Comparison of ENCODE assay signal across 39 cellular contexts in genomic region chr1:245436407-245436806, GRCh38.
"Had no signal": no experiment of that assay in that cellular context is flagged by ENCODE, and none has a peak within 500 bp of the region (broad histone marks: within the 10 kb centered on the region; RNA-seq: fewer than 3 reads in every experiment).

No MANE protein-coding gene starts in this region.

- H3K4me3 Mint-ChIP-seq: activated naive CD4-positive, alpha-beta T cell treated with anti-CD3 and anti-CD28 coated beads for 36 hours; activated naive CD4-positive, alpha-beta T cell treated with anti-CD3 and anti-CD28 coated beads, Interleukin-2, amount 10 ng/mL, durations not matched to agents 7 days and 5 days; activated naive CD4-positive, alpha-beta T cell treated with anti-CD3 and anti-CD28 coated beads, Interleukin-2, amount 50 U/mL, for 24 hours; activated naive CD8-positive, alpha-beta T cell; activated naive CD8-positive, alpha-beta T cell treated with anti-CD3 and anti-CD28 coated beads for 36 hours; activated naive CD8-positive, alpha-beta T cell treated with anti-CD3 and anti-CD28 coated beads, Interleukin-2, amount 10 ng/mL, durations not matched to agents 7 days and 5 days; activated naive CD8-positive, alpha-beta T cell treated with anti-CD3 and anti-CD28 coated beads, Interleukin-2, amount 50 U/mL, for 24 hours; activated T-cell treated with anti-CD3 and anti-CD28 coated beads, Interleukin-2, amount 50 U/mL, for 24 hours; activated T-cell treated with anti-CD3 and anti-CD28 coated beads, Interleukin-2, amount 50 U/mL, for 4 hours; activated T-cell treated with anti-CD3 and anti-CD28 coated beads, Interleukin-2, amount 50 U/mL, for 72 hours; activated T-helper 1 cell treated with anti-CD3 and anti-CD28 coated beads, Interleukin-12 subunit alpha, Interleukin-12 subunit beta, Interleukin-2, Interleukin-4 antibody, amounts not matched to agents 30 ng/mL and 10 ng/mL and 1 ng/mL, durations not matched to agents 14 hours and 24 hours and 36 hours; activated T-helper 17 cell treated with anti-CD3 and anti-CD28 coated beads, Interleukin-2, amount 50 U/mL, for 72 hours; brain; central memory CD8-positive, alpha-beta T cell had no signal

- H3K27me3 Mint-ChIP-seq: activated naive CD4-positive, alpha-beta T cell treated with anti-CD3 and anti-CD28 coated beads, Interleukin-2, amount 10 ng/mL, durations not matched to agents 7 days and 5 days had no signal

- H3K27me3 ChIP-seq: ascending aorta, body of pancreas, brain microvascular endothelial cell, breast epithelium, cardiac muscle cell had no signal

- H3K36me3 ChIP-seq: adrenal gland, ascending aorta, brain microvascular endothelial cell, breast epithelium had no signal

- H3K9me3 Mint-ChIP-seq: activated naive CD4-positive, alpha-beta T cell treated with anti-CD3 and anti-CD28 coated beads for 36 hours; activated naive CD4-positive, alpha-beta T cell treated with anti-CD3 and anti-CD28 coated beads, Interleukin-2, amount 10 ng/mL, durations not matched to agents 7 days and 5 days; activated naive CD4-positive, alpha-beta T cell treated with anti-CD3 and anti-CD28 coated beads, Interleukin-2, amount 50 U/mL, for 24 hours; activated naive CD4-positive, alpha-beta T cell treated with anti-CD3 and anti-CD28 coated beads, Interleukin-2, amount 50 U/mL, for 72 hours; activated naive CD8-positive, alpha-beta T cell treated with anti-CD3 and anti-CD28 coated beads for 36 hours; activated naive CD8-positive, alpha-beta T cell treated with anti-CD3 and anti-CD28 coated beads, Interleukin-2, amount 50 U/mL, for 24 hours; activated T-cell treated with anti-CD3 and anti-CD28 coated beads, Interleukin-2, amount 50 U/mL, for 24 hours; activated T-cell treated with anti-CD3 and anti-CD28 coated beads, Interleukin-2, amount 50 U/mL, for 4 hours; activated T-cell treated with anti-CD3 and anti-CD28 coated beads, Interleukin-2, amount 50 U/mL, for 72 hours; activated T-helper 1 cell treated with anti-CD3 and anti-CD28 coated beads, Interleukin-12 subunit alpha, Interleukin-12 subunit beta, Interleukin-2, Interleukin-4 antibody, amounts not matched to agents 30 ng/mL and 10 ng/mL and 1 ng/mL, durations not matched to agents 14 hours and 24 hours and 36 hours; activated T-helper 17 cell treated with anti-CD3 and anti-CD28 coated beads, Interleukin-2, amount 50 U/mL, for 72 hours; activated T-helper 2 cell treated with anti-CD3 and anti-CD28 coated beads, Interferon-gamma antibody, Interleukin-2, Interleukin-4, amounts not matched to agents 10 μg/mL and 5 μg/mL and 100 μg/mL, durations not matched to agents 14 hours and 24 hours and 36 hours had no signal

- H3K4me1 Mint-ChIP-seq: activated naive CD4-positive, alpha-beta T cell treated with anti-CD3 and anti-CD28 coated beads, Interleukin-2, amount 10 ng/mL, durations not matched to agents 7 days and 5 days; activated naive CD4-positive, alpha-beta T cell treated with anti-CD3 and anti-CD28 coated beads, Interleukin-2, amount 50 U/mL, for 24 hours; activated naive CD8-positive, alpha-beta T cell treated with anti-CD3 and anti-CD28 coated beads, Interleukin-2, amount 50 U/mL, for 24 hours; activated T-helper 17 cell treated with anti-CD3 and anti-CD28 coated beads, Interleukin-2, amount 50 U/mL, for 72 hours; central memory CD8-positive, alpha-beta T cell had no signal

- H3K27ac ChIP-seq: adrenal gland, ascending aorta, body of pancreas, brain microvascular endothelial cell, breast epithelium had no signal

- ATAC-seq: activated naive CD4-positive, alpha-beta T cell treated with anti-CD3 and anti-CD28 coated beads, Interleukin-2, amount 50 U/mL, for 72 hours; activated naive CD8-positive, alpha-beta T cell treated with anti-CD3 and anti-CD28 coated beads, Interleukin-2, amount 50 U/mL, for 24 hours; activated T-cell treated with anti-CD3 and anti-CD28 coated beads, Interleukin-2, amount 50 U/mL, for 4 hours; activated T-cell treated with anti-CD3 and anti-CD28 coated beads, Interleukin-2, amount 50 U/mL, for 72 hours; activated T-helper 17 cell treated with anti-CD3 and anti-CD28 coated beads, Interleukin-2, amount 50 U/mL, for 72 hours; body of pancreas had no signal

- FAIRE-seq: astrocyte, bronchial epithelial cell had no signal

- H3K27ac Mint-ChIP-seq: activated naive CD4-positive, alpha-beta T cell treated with anti-CD3 and anti-CD28 coated beads for 36 hours; activated naive CD4-positive, alpha-beta T cell treated with anti-CD3 and anti-CD28 coated beads, Interleukin-2, amount 10 ng/mL, durations not matched to agents 7 days and 5 days; activated naive CD4-positive, alpha-beta T cell treated with anti-CD3 and anti-CD28 coated beads, Interleukin-2, amount 50 U/mL, for 24 hours; activated naive CD4-positive, alpha-beta T cell treated with anti-CD3 and anti-CD28 coated beads, Interleukin-2, amount 50 U/mL, for 72 hours; activated naive CD8-positive, alpha-beta T cell; activated naive CD8-positive, alpha-beta T cell treated with anti-CD3 and anti-CD28 coated beads for 36 hours; activated naive CD8-positive, alpha-beta T cell treated with anti-CD3 and anti-CD28 coated beads, Interleukin-2, amount 10 ng/mL, durations not matched to agents 7 days and 5 days; activated naive CD8-positive, alpha-beta T cell treated with anti-CD3 and anti-CD28 coated beads, Interleukin-2, amount 50 U/mL, for 24 hours; activated T-cell treated with anti-CD3 and anti-CD28 coated beads, Interleukin-2, amount 50 U/mL, for 24 hours; activated T-cell treated with anti-CD3 and anti-CD28 coated beads, Interleukin-2, amount 50 U/mL, for 72 hours; activated T-helper 1 cell treated with anti-CD3 and anti-CD28 coated beads, Interleukin-12 subunit alpha, Interleukin-12 subunit beta, Interleukin-2, Interleukin-4 antibody, amounts not matched to agents 30 ng/mL and 10 ng/mL and 1 ng/mL, durations not matched to agents 14 hours and 24 hours and 36 hours; activated T-helper 17 cell treated with anti-CD3 and anti-CD28 coated beads, Interleukin-2, amount 50 U/mL, for 72 hours; activated T-helper 2 cell treated with anti-CD3 and anti-CD28 coated beads, Interferon-gamma antibody, Interleukin-2, Interleukin-4, amounts not matched to agents 10 μg/mL and 5 μg/mL and 100 μg/mL, durations not matched to agents 14 hours and 24 hours and 36 hours had no signal

- H3K9me3 ChIP-seq: adrenal gland, ascending aorta, body of pancreas, breast epithelium had no signal

- H3K4me1 ChIP-seq: ascending aorta, body of pancreas, breast epithelium had no signal

- H3K4me3 ChIP-seq: adrenal gland, ascending aorta, body of pancreas, breast epithelium, cardiac muscle cell had no signal

- DNase-seq: activated effector memory CD4-positive, alpha-beta T cell treated with anti-CD3 and anti-CD28 coated beads, Interleukin-2, amount 50 U/mL, for 16 hours; activated effector memory CD4-positive, alpha-beta T cell treated with Interleukin-2 at 50 U/mL for 16 hours; activated gamma-delta T cell; activated gamma-delta T cell treated with Interleukin-2 at 50 U/mL for 16 hours; activated naive CD4-positive, alpha-beta T cell; activated naive CD4-positive, alpha-beta T cell treated with anti-CD3 and anti-CD28 coated beads for 36 hours; activated naive CD4-positive, alpha-beta T cell treated with anti-CD3 and anti-CD28 coated beads, Interleukin-2, amount 10 ng/mL, durations not matched to agents 7 days and 5 days; activated naive CD4-positive, alpha-beta T cell treated with anti-CD3 and anti-CD28 coated beads, Interleukin-2, amount 50 U/mL, for 16 hours; activated naive CD4-positive, alpha-beta T cell treated with Interleukin-2 at 50 U/mL for 16 hours; activated naive CD8-positive, alpha-beta T cell treated with anti-CD3 and anti-CD28 coated beads for 36 hours; activated naive CD8-positive, alpha-beta T cell treated with anti-CD3 and anti-CD28 coated beads, Interleukin-2, amount 10 ng/mL, durations not matched to agents 7 days and 5 days; activated naive CD8-positive, alpha-beta T cell treated with anti-CD3 and anti-CD28 coated beads, Interleukin-2, amount 50 U/mL, for 24 hours; activated T-cell treated with anti-CD3 and anti-CD28 coated beads, Interleukin-2, amount 50 U/mL, for 24 hours; activated T-cell treated with anti-CD3 and anti-CD28 coated beads, Interleukin-2, amount 50 U/mL, for 4 hours; activated T-cell treated with anti-CD3 and anti-CD28 coated beads, Interleukin-2, amount 50 U/mL, for 48 hours; activated T-cell treated with anti-CD3 and anti-CD28 coated beads, Interleukin-2, amount 50 U/mL, for 72 hours; adrenal gland; amniotic stem cell; amygdala; anterior cingulate cortex; aorta; body of pancreas; brain microvascular endothelial cell; caudate nucleus; central memory CD4-positive, alpha-beta T cell; cerebellar nuclear complex had no signal
